8 cellular contexts compared by ENCODE assay signal in the genomic region with DNA sequence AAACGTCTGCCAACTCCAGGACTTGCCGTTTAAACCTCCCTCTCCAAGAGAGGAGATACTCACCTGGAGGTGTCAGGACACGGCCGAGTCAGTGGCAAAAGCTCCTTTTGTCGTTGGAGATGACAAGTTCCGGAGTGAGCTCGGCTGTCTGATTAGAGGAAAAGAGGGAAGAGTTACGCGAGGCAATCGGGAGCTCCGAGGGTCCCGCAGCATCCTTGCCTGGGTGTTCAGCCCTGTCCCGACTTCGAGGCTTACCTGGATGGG. TPM values are rescaled to one million over a fixed set of nuclear protein-coding genes. Genes with fewer than 3 reads are reported as not detected.
DNase-seq lines count a peak whose midpoint lies in the region; ATAC-seq and TF ChIP-seq lines count a peak whose summit lies in the region.

No MANE protein-coding gene starts in this region.

- no peak for DNase-seq in AG10803 (ENCODE audit: low read depth)
- DNase-seq in caudate nucleus (lab: John Stamatoyannopoulos, UW) = no peak
- no peak for DNase-seq in naive B cell
- no peak for DNase-seq in T1000 (lab: John Stamatoyannopoulos, UW)
- no peak for DNase-seq in LoVo (ENCODE audit: low spot score)

- no peaks in the 10 kb centered on the region for H3K9me3 Mint-ChIP-seq in naive B cell

- TF ChIP-seq CTCF in AG10803 (conservative IDR thresholded peaks at IDR 0.05; ENCODE audit: low read length) = no peak

- peak overlapping the region; percentile 92 for H3K27ac ChIP-seq in caudate nucleus (ENCODE audit: low read depth, low read length)

- H3K4me3 Mint-ChIP-seq in naive B cell = peak overlapping the region; percentile 89 to 100 (median 96)

- H3K36me3 Mint-ChIP-seq in naive B cell = peaks cover 5 to 8% of the 10 kb centered on the region in 2 donors

- ATAC-seq in naive B cell (ENCODE audit: low read depth in 2 of 2) = no peak
- ATAC-seq in HG03039 (IDR thresholded peaks at IDR 0.05; ENCODE audit: unreplicated experiment) = no peak
- ATAC-seq in HG03196 (IDR thresholded peaks at IDR 0.05; ENCODE audit: unreplicated experiment) = no peak

- H3K27ac Mint-ChIP-seq in naive B cell = peak overlapping the region; percentile 95 to 98 (median 97)

- TF ChIP-seq RAD21 in Ishikawa (IDR thresholded peaks at IDR 0.05; ENCODE audit: low read depth) = no peak

- H3K4me3 ChIP-seq in AG10803 (ENCODE audit: low read length) = peak overlapping the region; percentile 96

- peaks cover 69 to 83% (median 80%) of the 10 kb centered on the region in 3 donors for H3K4me1 Mint-ChIP-seq in naive B cell

- no peaks in the 10 kb centered on the region for H3K27me3 Mint-ChIP-seq in naive B cell

- no peak for TF ChIP-seq EP300 in Ishikawa (IDR thresholded peaks at IDR 0.05; ENCODE audit: borderline replicate concordance)

TF ChIP-seq in Ishikawa, 13 proteins besides CTCF, POLR2A, EP300 and RAD21:
- TF ChIP-seq CREB1 (IDR thresholded peaks at IDR 0.05; ENCODE audit: low read depth) = 0 out of 2 replicates have a peak, but pooled peaks have one; percentile 4
- no peak for TF ChIP-seq TEAD4 (IDR thresholded peaks at IDR 0.05)
TF ChIP-seq in Ishikawa: peak in this region for 1.

RNA-seq across cellular contexts. Expression of a gene that starts 0.5 kb away (rescaled TPM):
- polyA plus RNA-seq in naive B cell (ENCODE audit: low read depth in 6 of 6) = 10 to 100 TPM; 23.9 to 52.0 (median 31.2) TPM

RNA-seq across cellular contexts. Expression of a gene that starts 27.8 kb away (rescaled TPM):
- polyA plus RNA-seq in naive B cell (ENCODE audit: low read depth in 6 of 6) = 1 to 10 TPM in 2 of 6 donors, under 1 TPM in 4; 0.06 to 1.7 (median 0.46) TPM
